ENCODE assay signal across 20 cellular contexts in the genomic region with DNA sequence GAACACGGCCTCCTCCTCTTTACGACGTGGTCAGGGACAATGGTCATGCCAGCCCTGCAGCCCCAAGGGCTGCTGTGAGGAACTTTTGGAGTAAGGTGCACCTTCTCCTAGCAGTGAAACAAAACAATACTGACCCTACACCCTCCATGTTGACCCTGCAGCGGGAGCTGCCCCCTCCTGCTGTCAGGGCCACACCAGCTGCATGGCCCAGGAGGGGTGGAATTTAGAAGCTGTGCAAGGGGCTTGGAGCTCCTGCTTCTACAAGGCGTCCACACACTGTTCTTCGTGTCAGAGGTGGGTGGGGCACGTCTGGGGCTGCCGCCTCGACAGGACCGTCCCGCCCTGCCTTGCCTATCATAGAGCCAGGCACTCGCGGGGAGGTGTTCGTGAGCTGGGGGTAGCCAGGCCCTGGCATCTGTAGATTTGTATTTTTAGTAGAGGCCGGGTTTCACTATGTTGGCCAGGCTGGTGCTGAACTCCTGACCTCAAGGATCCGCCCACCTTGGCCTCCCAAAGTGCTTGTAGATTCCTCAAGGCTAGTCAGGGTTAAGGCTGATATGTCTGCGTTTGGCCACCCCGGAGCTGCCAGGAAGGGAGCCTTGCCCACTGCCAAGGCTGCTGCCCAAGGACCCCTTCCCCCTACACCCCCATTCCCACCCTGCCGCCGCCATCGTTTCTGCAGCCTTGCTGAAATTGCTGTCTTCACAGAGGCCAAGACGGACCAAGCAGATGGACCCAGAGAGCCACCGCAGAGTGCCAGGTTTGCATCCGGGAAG. TPM values are rescaled to one million over a fixed set of nuclear protein-coding genes. Genes with fewer than 3 reads are reported as not detected.
DNase-seq lines count a peak whose midpoint lies in the region; ATAC-seq and TF ChIP-seq lines count a peak whose summit lies in the region.
"Had no signal": no experiment of that assay in that cellular context is flagged by ENCODE, and none has a peak within 500 bp of the region (broad histone marks: within the 10 kb centered on the region; RNA-seq: fewer than 3 reads in every experiment).

No MANE protein-coding gene starts in this region.

- no peak overlapping the region for H3K27ac Mint-ChIP-seq in osteocyte (ENCODE audit: unreplicated experiment)

- H3K4me1 ChIP-seq in right atrium auricular region: peaks cover 0 to 15% of the 10 kb centered on the region in 2 donors

- H3K4me3 ChIP-seq in right atrium auricular region: no peak overlapping the region

- H3K4me3 Mint-ChIP-seq in osteocyte (ENCODE audit: unreplicated experiment): no peak overlapping the region
- H3K4me3 Mint-ChIP-seq: CD14-positive monocyte had no signal

- H3K9me3 ChIP-seq in right atrium auricular region: no peaks in the 10 kb centered on the region

- H3K27me3 ChIP-seq in right atrium auricular region: no peaks in the 10 kb centered on the region

- H3K4me1 Mint-ChIP-seq in osteocyte (ENCODE audit: unreplicated experiment): peaks cover 5% of the 10 kb centered on the region

- intact Hi-C loops in cardiac septum (cut with DNase I): no loop called here

- no peak for ATAC-seq in HG03025 (IDR thresholded peaks at IDR 0.05; ENCODE audit: low FRiP score, unreplicated experiment)
- ATAC-seq: Right ventricle myocardium inferior had no signal

- DNase-seq in activated CD4-positive, alpha-beta T cell treated with anti-CD3 and anti-CD28 coated beads for 48 hours: peak; percentile 1
- DNase-seq in activated CD4-positive, alpha-beta T cell treated with anti-CD3 and anti-CD28 coated beads for 1 hour: no peak
- DNase-seq in cardiac septum (ENCODE audit: low spot score) (peak; percentile 46), right atrium auricular region (ENCODE audit: low spot score) (no peak), osteocyte (ENCODE audit: extremely low spot score, unreplicated experiment) (peak; percentile 76), DMS79 (lab: John Stamatoyannopoulos, UW) (no peak), NOMO-1 treated with DMSO at 0.1 percent for 48 hours (lab: John Stamatoyannopoulos, UW; ENCODE audit: unreplicated experiment) (no peak)
- DNase-seq: 8988T, DMS79 treated with DMSO at 0.1 percent for 48 hours, IMR-90, Karpas-422, NCI-H1048, NCI-H146, NCI-H2029 treated with DMSO at 0.1 percent for 48 hours, NCI-H2171, NCI-H446 treated with DMSO at 0.1 percent for 48 hours had no signal

- H3K36me3 Mint-ChIP-seq in osteocyte (ENCODE audit: unreplicated experiment): peaks cover 5% of the 10 kb centered on the region

- H3K27ac ChIP-seq in right atrium auricular region: no peak overlapping the region

- H3K27me3 Mint-ChIP-seq in osteocyte (ENCODE audit: unreplicated experiment): no peaks in the 10 kb centered on the region

- TF ChIP-seq CTCF in right atrium auricular region (IDR thresholded peaks at IDR 0.05) (no peak), osteocyte (IDR thresholded peaks at IDR 0.05) (no peak)

- no peaks in the 10 kb centered on the region for H3K9me3 Mint-ChIP-seq in osteocyte (ENCODE audit: unreplicated experiment)
- H3K9me3 Mint-ChIP-seq: CD14-positive monocyte had no signal

- peaks cover 26% of the 10 kb centered on the region for H3K36me3 ChIP-seq in right atrium auricular region

RNA-seq across cellular contexts. Expression of gene INCENP, which starts 15.9 kb away (rescaled TPM):
- total RNA-seq in cardiac septum: 13.5 TPM
- total RNA-seq in right atrium auricular region: 1 to 10 TPM; 8.1 to 8.5 TPM
- 26.2 and 27.7 TPM in 2 replicates for total RNA-seq in osteocyte

RNA-seq across cellular contexts. Expression of gene SCGB1D1, which starts 50.3 kb away (rescaled TPM):
- total RNA-seq in cardiac septum (not detected), right atrium auricular region (not detected), osteocyte (not detected in 2 replicates)
- total RNA-seq: IMR-90, MCF 10A, Right ventricle myocardium inferior had no signal

Comparison
In these comparisons a context has a peak if more than half of its experiments do, and no peak if none do; other contexts are left out.
1. DNase-seq: peak in activated CD4-positive, alpha-beta T cell treated with anti-CD3 and anti-CD28 coated beads for 48 hours (single experiment), cardiac septum (single experiment) and osteocyte (single experiment); none in activated CD4-positive, alpha-beta T cell treated with anti-CD3 and anti-CD28 coated beads for 1 hour (single experiment), right atrium auricular region (single experiment), DMS79 (single experiment) and NOMO-1 treated with DMSO at 0.1 percent for 48 hours (single experiment).